ENCODE assay signal across 16 cellular contexts in the genomic region with DNA sequence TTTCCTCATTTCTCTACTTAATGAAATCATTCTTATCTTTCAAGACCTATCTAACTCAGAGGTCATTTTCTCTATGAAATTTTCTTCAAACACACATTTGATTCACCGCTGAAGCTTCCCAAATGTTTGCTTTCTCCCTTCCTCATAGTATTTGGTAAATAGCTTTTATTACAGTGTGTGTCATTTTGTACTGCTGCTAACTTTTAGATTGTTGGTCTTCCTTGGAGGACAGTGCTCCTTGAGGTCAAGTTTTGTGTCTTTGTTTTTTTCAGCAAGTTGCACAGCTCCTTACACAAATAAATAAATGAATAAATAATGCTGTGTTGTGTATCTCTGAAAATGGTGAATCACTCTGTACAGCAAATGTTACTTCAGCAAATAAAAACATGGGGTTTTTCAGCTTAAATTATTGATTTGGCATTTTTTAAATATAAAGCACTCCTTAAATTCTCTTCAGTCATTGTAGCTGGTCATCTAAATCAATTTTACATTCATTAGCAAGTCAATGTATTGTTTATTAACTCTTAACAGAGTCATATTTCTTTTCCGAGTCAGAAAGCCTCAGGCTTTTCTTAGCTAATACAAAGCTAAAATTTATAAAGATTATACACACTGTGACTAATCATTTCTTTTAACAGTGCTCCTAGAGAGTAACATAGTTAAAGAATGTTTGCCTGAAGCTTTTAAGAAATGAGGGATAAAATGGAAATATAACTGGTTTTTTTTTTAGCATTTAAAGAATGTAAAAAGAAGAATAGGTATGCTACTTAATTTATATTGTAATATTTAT.
"Had no signal": no experiment of that assay in that cellular context is flagged by ENCODE, and none has a peak within 500 bp of the region (broad histone marks: within the 10 kb centered on the region; RNA-seq: fewer than 3 reads in every experiment).

No MANE protein-coding gene starts in this region.

- H3K9me3 ChIP-seq: adrenal gland, heart left ventricle, psoas muscle, upper lobe of right lung had no signal

- DNase-seq: activated T-cell treated with anti-CD3 and anti-CD28 coated beads, Interleukin-2, amount 50 U/mL, for 1 hour; adrenal gland; cerebellar nuclear complex; heart left ventricle; left ventricle myocardium superior; mammary epithelial cell; naive thymus-derived CD8-positive, alpha-beta T cell; psoas muscle; right cardiac atrium; stimulated activated CD4-positive, alpha-beta T cell treated with anti-CD3 and anti-CD28 coated beads, Interleukin-4, amount 100 ng/mL, for 24 hours; stimulated activated naive CD4-positive, alpha-beta T cell treated with Interleukin-2 at 50 U/mL for 16 hours; T-cell; upper lobe of right lung had no signal

- H3K27me3 ChIP-seq: adrenal gland, heart left ventricle, neural progenitor cell, upper lobe of right lung had no signal

- H3K27ac ChIP-seq: adrenal gland, coronary artery, heart left ventricle, neural progenitor cell, psoas muscle, upper lobe of right lung had no signal

- H3K9ac ChIP-seq: neural progenitor cell had no signal

- H2AFZ ChIP-seq: neural progenitor cell had no signal

- H3K36me3 ChIP-seq: adrenal gland, heart left ventricle, neural progenitor cell, upper lobe of right lung had no signal

- H3K4me2 ChIP-seq: neural progenitor cell had no signal

- ATAC-seq: activated naive CD4-positive, alpha-beta T cell treated with anti-CD3 and anti-CD28 coated beads, Interleukin-2, amount 50 U/mL, for 72 hours; heart left ventricle; left ventricle myocardium superior; naive thymus-derived CD8-positive, alpha-beta T cell; psoas muscle; right cardiac atrium; T-cell; upper lobe of right lung had no signal

- H3K4me3 ChIP-seq: adrenal gland, coronary artery, heart left ventricle, neural progenitor cell, psoas muscle, upper lobe of right lung had no signal

- H3K4me1 ChIP-seq: adrenal gland, heart left ventricle, neural progenitor cell, psoas muscle, upper lobe of right lung had no signal
